Comparison of ENCODE assay signal across 5 cellular contexts in genomic region chr17:73264448-73264847, GRCh38. TPM values are rescaled to one million over a fixed set of nuclear protein-coding genes. Genes with fewer than 3 reads are reported as not detected.
"Had no signal": no experiment of that assay in that cellular context is flagged by ENCODE, and none has a peak within 500 bp of the region (broad histone marks: within the 10 kb centered on the region; RNA-seq: fewer than 3 reads in every experiment).

No MANE protein-coding gene starts in this region.

RNA-seq across cellular contexts. Expression of gene CPSF4L, which starts 2.8 kb away (rescaled TPM):
- total RNA-seq: HT-29, HT1080, IMR-90, K562 had no signal
- polyA plus RNA-seq: IgD-negative memory B cell, IMR-90, K562 had no signal
